ENCODE assay signal across 8 cellular contexts in the genomic region with DNA sequence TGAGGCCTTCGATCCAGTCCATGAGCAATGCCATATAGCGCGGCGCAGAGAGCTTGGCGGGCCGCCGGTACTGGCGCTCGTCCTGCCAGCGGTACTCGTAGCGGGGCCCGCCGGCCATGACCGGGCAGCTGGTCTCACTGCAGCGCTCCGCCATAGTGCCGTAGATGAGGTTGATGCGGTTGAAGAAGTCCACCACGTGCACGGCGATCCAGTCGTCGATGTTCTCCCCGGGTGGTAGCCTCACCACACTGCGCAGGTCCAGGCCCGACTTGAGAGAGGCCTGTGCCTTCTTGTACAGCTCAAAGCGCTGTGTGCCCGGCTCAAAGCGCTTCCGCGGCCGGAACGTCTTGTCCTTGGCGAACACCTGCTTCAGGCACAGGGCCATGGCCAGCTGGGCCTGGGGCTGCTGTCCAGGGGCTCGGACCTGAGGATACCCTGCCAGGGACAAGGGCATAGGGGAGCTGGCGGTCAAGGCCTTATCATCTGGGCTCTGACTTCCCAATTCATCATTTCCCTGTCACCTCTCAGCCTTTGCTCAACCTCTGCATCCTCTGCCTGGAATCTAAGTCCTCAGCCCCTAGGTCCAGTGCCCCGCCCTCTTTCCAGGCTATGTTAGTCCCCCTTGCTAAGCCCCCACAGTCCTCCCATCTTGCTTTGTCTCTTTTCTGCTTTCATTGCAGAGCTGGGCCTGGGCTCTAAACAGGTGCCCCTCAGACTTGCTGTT. TPM values are rescaled to one million over a fixed set of nuclear protein-coding genes. Genes with fewer than 3 reads are reported as not detected.
DNase-seq lines count a peak whose midpoint lies in the region; ATAC-seq and TF ChIP-seq lines count a peak whose summit lies in the region.

No MANE protein-coding gene starts in this region.

- intact Hi-C loops in lower lobe of right lung (cut with DNase I) = no loop called here

- H3K4me1 ChIP-seq in HUES64 (ENCODE audit: insufficient read depth, low read length) (peaks cover 24% of the 10 kb centered on the region), lower lobe of right lung (peaks cover 62% of the 10 kb centered on the region), Peyer's patch (peaks cover 0 to 51% (median 9%) of the 10 kb centered on the region in 4 donors)

- no peak for ATAC-seq in lower lobe of right lung
- no peak for ATAC-seq in stimulated activated naive B cell treated with anti-CD40 and anti-IgM and Interleukin-4, amounts not matched to agents 10 μg/mL and 1 μg/mL and 100 μg/mL, for 72 hours (replicated peaks)

- peak overlapping the region; percentile 89 to 93 for H3K4me3 Mint-ChIP-seq in stimulated activated naive B cell treated with anti-CD40 and anti-IgM and Interleukin-4, amounts not matched to agents 10 μg/mL and 1 μg/mL and 100 μg/mL, for 72 hours

- H3K36me3 ChIP-seq in HUES64 (ENCODE audit: insufficient read depth, low read length) (peaks cover 3% of the 10 kb centered on the region; the same call in 1 of the 2 replicates), lower lobe of right lung (peaks cover 49% of the 10 kb centered on the region), Peyer's patch (peaks cover 0 to 33% (median 0%) of the 10 kb centered on the region in 3 donors)

- H3K27ac ChIP-seq in HUES64 (ENCODE audit: low read depth, low read length) (peak overlapping the region; percentile 22; the same call in 1 of the 2 replicates), cingulate gyrus (ENCODE audit: low read depth, low read length) (peak overlapping the region; percentile 19), lower lobe of right lung (peak overlapping the region; percentile 58), Peyer's patch (peak overlapping the region in 2 of 4 donors; percentile 28 to 57)

- H3K4me1 Mint-ChIP-seq in stimulated activated naive B cell treated with anti-CD40 and anti-IgM and Interleukin-4, amounts not matched to agents 10 μg/mL and 1 μg/mL and 100 μg/mL, for 72 hours = peaks cover 56 to 92% of the 10 kb centered on the region in 2 donors

- TF ChIP-seq POLR2A in Peyer's patch (IDR thresholded peaks at IDR 0.05) = no peak

- DNase-seq in lower lobe of right lung = no peak
- DNase-seq in stimulated activated naive B cell treated with anti-CD40 and anti-IgM and Interleukin-4, amounts not matched to agents 10 μg/mL and 1 μg/mL and 100 μg/mL, for 72 hours = no peak
- no peak for DNase-seq in amniotic stem cell (lab: John Stamatoyannopoulos, UW)
- DNase-seq in KBM-7 = no peak
- no peak for DNase-seq in Peyer's patch
- DNase-seq in hippocampal formation (lab: John Stamatoyannopoulos, UW) = no peak

- peaks cover 13% of the 10 kb centered on the region for H3K27me3 ChIP-seq in HUES64 (ENCODE audit: insufficient read depth, low read length)
- H3K27me3 ChIP-seq in lower lobe of right lung (ENCODE audit: low read depth) = no peaks in the 10 kb centered on the region
- no peaks in the 10 kb centered on the region for H3K27me3 ChIP-seq in Peyer's patch

- H3K9me3 ChIP-seq in HUES64 (ENCODE audit: insufficient read depth, low read depth, low read length) = no peaks in the 10 kb centered on the region
- H3K9me3 ChIP-seq in lower lobe of right lung = no peaks in the 10 kb centered on the region
- H3K9me3 ChIP-seq in Peyer's patch = no peaks in the 10 kb centered on the region

- H3K27me3 Mint-ChIP-seq in stimulated activated naive B cell treated with anti-CD40 and anti-IgM and Interleukin-4, amounts not matched to agents 10 μg/mL and 1 μg/mL and 100 μg/mL, for 72 hours = no peaks in the 10 kb centered on the region

- TF ChIP-seq CTCF in lower lobe of right lung (IDR thresholded peaks at IDR 0.05) (no peak), Peyer's patch (IDR thresholded peaks at IDR 0.05) (no peak)

- 93% methylated on average over 38 of the region's 38 CpGs for WGBS in HUES64

- no peak overlapping the region for H3K9ac ChIP-seq in HUES64 (ENCODE audit: low read depth, low read length)

- peak overlapping the region; percentile 75 for H3K27ac Mint-ChIP-seq in stimulated activated naive B cell treated with anti-CD40 and anti-IgM and Interleukin-4, amounts not matched to agents 10 μg/mL and 1 μg/mL and 100 μg/mL, for 72 hours

- H3K4me3 ChIP-seq in HUES64 (ENCODE audit: low read length) (no peak overlapping the region), lower lobe of right lung (peak overlapping the region; percentile 34), Peyer's patch (peak overlapping the region in 1 of 4 donors; percentile 32)

- H3K9me3 Mint-ChIP-seq in stimulated activated naive B cell treated with anti-CD40 and anti-IgM and Interleukin-4, amounts not matched to agents 10 μg/mL and 1 μg/mL and 100 μg/mL, for 72 hours = no peaks in the 10 kb centered on the region

- in situ Hi-C loops in KBM-7 (cut with MboI; ENCODE audit: low pct_unique_long_range_greater_than_20kb, low sequenced_read_pairs) = no loop called here

- peaks cover 63 to 68% of the 10 kb centered on the region in 2 donors for H3K36me3 Mint-ChIP-seq in stimulated activated naive B cell treated with anti-CD40 and anti-IgM and Interleukin-4, amounts not matched to agents 10 μg/mL and 1 μg/mL and 100 μg/mL, for 72 hours

RNA-seq across cellular contexts. Expression of gene MOB3C, which starts 3.5 kb away (rescaled TPM):
- polyA plus RNA-seq in HUES64 (2013, experiment 1 of 2) = 3.1 TPM
- 2.1 TPM for polyA plus RNA-seq in HUES64 (2013, experiment 2 of 2)
- total RNA-seq in lower lobe of right lung = 30.2 TPM
- total RNA-seq in Peyer's patch = 10 to 100 TPM in 3 of 4 donors, 1 to 10 TPM in 1; 7.7 to 22.3 (median 14.5) TPM

RNA-seq across cellular contexts. Expression of gene MKNK1, which starts 9.0 kb away (rescaled TPM):
- polyA plus RNA-seq in HUES64 (2013, experiment 1 of 2) = 13.0 TPM
- 17.2 TPM for polyA plus RNA-seq in HUES64 (2013, experiment 2 of 2)
- 77.6 TPM for total RNA-seq in lower lobe of right lung
- 100 to 1,000 TPM in 1 of 4 donors, 10 to 100 TPM in 3; 51.3 to 134 (median 94.2) TPM for total RNA-seq in Peyer's patch

RNA-seq across cellular contexts. Expression of gene ATPAF1, which starts 55.1 kb away (rescaled TPM):
- 49.9 TPM for polyA plus RNA-seq in HUES64 (2013, experiment 1 of 2)
- polyA plus RNA-seq in HUES64 (2013, experiment 2 of 2) = 56.7 TPM
- total RNA-seq in lower lobe of right lung (34.9 TPM), Peyer's patch (10 to 100 TPM; 14.0 to 46.8 (median 34.8) TPM)

RNA-seq across cellular contexts. Expression of gene TEX38, which starts 58.6 kb away (rescaled TPM):
- polyA plus RNA-seq in HUES64 (2013, experiment 1 of 2) = not detected
- not detected for polyA plus RNA-seq in HUES64 (2013, experiment 2 of 2)
- not detected for total RNA-seq in lower lobe of right lung
- total RNA-seq in Peyer's patch = not detected
